Comparison of ENCODE assay signal across 18 cellular contexts in the genomic region with DNA sequence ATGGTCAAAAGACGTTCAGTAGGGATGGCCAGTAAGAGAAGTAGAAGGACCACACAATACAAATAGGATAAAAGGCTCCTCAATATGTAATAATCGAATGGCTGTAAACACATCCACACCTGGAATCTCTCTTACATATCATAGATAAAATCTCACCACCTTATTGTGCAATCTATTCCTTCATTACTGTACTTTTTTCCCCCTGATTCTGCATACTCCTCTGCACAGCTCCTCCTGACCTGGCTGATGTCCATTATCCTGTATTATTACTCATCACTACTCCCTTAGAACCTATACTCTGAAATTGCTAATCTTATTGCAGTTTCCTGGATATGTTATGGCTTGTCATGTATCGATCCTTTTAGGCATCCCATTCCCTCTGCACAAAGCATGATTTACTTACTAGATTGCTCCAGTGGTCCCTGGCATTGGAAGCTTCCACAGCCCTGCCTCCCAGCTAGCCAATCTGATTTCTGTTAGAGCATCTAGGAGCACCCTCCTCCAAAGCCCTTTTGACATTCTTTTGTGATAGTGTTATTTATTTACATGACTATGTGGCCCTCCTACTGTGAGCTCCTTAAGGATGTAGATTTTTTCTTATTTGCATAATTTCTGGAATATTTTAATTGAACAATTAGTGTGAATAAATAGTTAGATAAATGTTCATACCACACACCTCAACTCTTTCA. TPM values are rescaled to one million over a fixed set of nuclear protein-coding genes. Genes with fewer than 3 reads are reported as not detected.
A peak's percentile ranks its signal among the peaks of the same experiment; 100 is the strongest.
DNase-seq lines count a peak whose midpoint lies in the region; ATAC-seq and TF ChIP-seq lines count a peak whose summit lies in the region.
"Had no signal": no experiment of that assay in that cellular context is flagged by ENCODE, and none has a peak within 500 bp of the region (broad histone marks: within the 10 kb centered on the region; RNA-seq: fewer than 3 reads in every experiment).

No MANE protein-coding gene starts in this region.

- H3K4me3 ChIP-seq in RWPE2 (ENCODE audit: severe bottlenecking) (no peak overlapping the region), skin epidermis (no peak overlapping the region)
- H3K4me3 ChIP-seq: gastroesophageal sphincter, left ventricle myocardium inferior, right atrium auricular region had no signal

- peak overlapping the region; percentile 75 for H3K27ac ChIP-seq in RWPE2 (ENCODE audit: poor library complexity, severe bottlenecking)
- H3K27ac ChIP-seq in foreskin keratinocyte, result no peak overlapping the region
- H3K27ac ChIP-seq in skin epidermis, result peak overlapping the region in 11 of 21 experiments; percentile 10 to 70 (median 43)
- H3K27ac ChIP-seq: gastroesophageal sphincter, left ventricle myocardium inferior, neutrophil, right atrium auricular region had no signal

- intact Hi-C loops in activated naive CD4-positive, alpha-beta T cell treated with anti-CD3 and anti-CD28 coated beads for 36 hours (cut with micrococcal nuclease), result no loop called here

- H3K4me1 Mint-ChIP-seq in activated naive CD4-positive, alpha-beta T cell treated with anti-CD3 and anti-CD28 coated beads for 36 hours (ENCODE audit: low read depth), result no peaks in the 10 kb centered on the region
- H3K4me1 Mint-ChIP-seq: brain had no signal

- H3K9me3 ChIP-seq in RWPE2 (ENCODE audit: severe bottlenecking), result no peaks in the 10 kb centered on the region
- H3K9me3 ChIP-seq: gastroesophageal sphincter, left ventricle myocardium inferior, neutrophil, right atrium auricular region had no signal

- peak; percentile 88 for ATAC-seq in RWPE2 (ENCODE audit: low read depth)
- peak; percentile 67 for ATAC-seq in foreskin keratinocyte
- ATAC-seq: gastroesophageal sphincter had no signal

- no peak overlapping the region for H3K27ac Mint-ChIP-seq in activated naive CD4-positive, alpha-beta T cell treated with anti-CD3 and anti-CD28 coated beads for 36 hours
- H3K27ac Mint-ChIP-seq: activated naive CD8-positive, alpha-beta T cell; activated T-helper 1 cell treated with anti-CD3 and anti-CD28 coated beads, Interleukin-12 subunit alpha, Interleukin-12 subunit beta, Interleukin-2, Interleukin-4 antibody, amounts not matched to agents 30 ng/mL and 10 ng/mL and 1 ng/mL, durations not matched to agents 14 hours and 24 hours and 36 hours; brain; dendritic cell treated with granulocyte-macrophage colony-stimulating factor and Interleukin-4, amounts not matched to agents 40 ng/mL and 50 ng/mL, for 4 days had no signal

- H3K27me3 ChIP-seq in RWPE2 (ENCODE audit: insufficient read depth, poor library complexity, severe bottlenecking), result no peaks in the 10 kb centered on the region
- H3K27me3 ChIP-seq in foreskin keratinocyte, result no peaks in the 10 kb centered on the region
- H3K27me3 ChIP-seq: gastroesophageal sphincter, right atrium auricular region had no signal

- H3K9me3 Mint-ChIP-seq in activated naive CD4-positive, alpha-beta T cell treated with anti-CD3 and anti-CD28 coated beads for 36 hours, result peaks cover under 1% of the 10 kb centered on the region
- H3K9me3 Mint-ChIP-seq: activated T-helper 1 cell treated with anti-CD3 and anti-CD28 coated beads, Interleukin-12 subunit alpha, Interleukin-12 subunit beta, Interleukin-2, Interleukin-4 antibody, amounts not matched to agents 30 ng/mL and 10 ng/mL and 1 ng/mL, durations not matched to agents 14 hours and 24 hours and 36 hours; dendritic cell treated with granulocyte-macrophage colony-stimulating factor and Interleukin-4, amounts not matched to agents 40 ng/mL and 50 ng/mL, for 4 days had no signal

- TF ChIP-seq CTCF in RWPE2 (IDR thresholded peaks at IDR 0.05; ENCODE audit: poor library complexity, severe bottlenecking) (no peak), foreskin keratinocyte (conservative IDR thresholded peaks at IDR 0.05) (no peak)

- H3K27me3 Mint-ChIP-seq in activated naive CD4-positive, alpha-beta T cell treated with anti-CD3 and anti-CD28 coated beads for 36 hours (ENCODE audit: low read depth), result no peaks in the 10 kb centered on the region

- CTCF ChIA-PET in activated naive CD4-positive, alpha-beta T cell treated with anti-CD3 and anti-CD28 coated beads for 36 hours (lab: Charles Lee), result interaction anchor here (0.6 to 2.1 kb wide), 2 partner anchors 12 to 449 kb away, joined by 3 to 12 read pairs; no protein-coding TSS in a partner anchor

- H3K36me3 ChIP-seq in RWPE2 (ENCODE audit: low read depth), result no peaks in the 10 kb centered on the region
- H3K36me3 ChIP-seq: gastroesophageal sphincter, left ventricle myocardium inferior, neutrophil, right atrium auricular region had no signal

- no peaks in the 10 kb centered on the region for H3K36me3 Mint-ChIP-seq in activated naive CD4-positive, alpha-beta T cell treated with anti-CD3 and anti-CD28 coated beads for 36 hours (ENCODE audit: low read depth)
- H3K36me3 Mint-ChIP-seq: activated naive CD8-positive, alpha-beta T cell; brain had no signal

- peak; percentile 7 for DNase-seq in HT-29 (ENCODE audit: low spot score)
- no peak for DNase-seq in RWPE2 (ENCODE audit: low spot score)
- DNase-seq in foreskin keratinocyte, result peak in 1 of 2 donors; percentile 74
- no peak for DNase-seq in islet precursor cell
- no peak for DNase-seq in activated naive CD4-positive, alpha-beta T cell treated with anti-CD3 and anti-CD28 coated beads for 36 hours
- no peak for DNase-seq in DMS79 (lab: John Stamatoyannopoulos, UW)
- DNase-seq: activated CD4-positive, CD25-positive, alpha-beta regulatory T cell treated with anti-CD3 and anti-CD28 coated beads, Interleukin-2, amount 50 U/mL, for 72 hours; left ventricle myocardium inferior; NCI-H1436; T1000 had no signal

- peaks cover 21% of the 10 kb centered on the region for H3K4me1 ChIP-seq in RWPE2 (ENCODE audit: insufficient read depth, poor library complexity, severe bottlenecking)
- peaks cover 36% of the 10 kb centered on the region for H3K4me1 ChIP-seq in foreskin keratinocyte
- H3K4me1 ChIP-seq: gastroesophageal sphincter, left ventricle myocardium inferior, right atrium auricular region had no signal

- no peak overlapping the region for H3K4me3 Mint-ChIP-seq in activated naive CD4-positive, alpha-beta T cell treated with anti-CD3 and anti-CD28 coated beads for 36 hours
- H3K4me3 Mint-ChIP-seq: activated naive CD8-positive, alpha-beta T cell; activated T-helper 1 cell treated with anti-CD3 and anti-CD28 coated beads, Interleukin-12 subunit alpha, Interleukin-12 subunit beta, Interleukin-2, Interleukin-4 antibody, amounts not matched to agents 30 ng/mL and 10 ng/mL and 1 ng/mL, durations not matched to agents 14 hours and 24 hours and 36 hours; brain; dendritic cell treated with granulocyte-macrophage colony-stimulating factor and Interleukin-4, amounts not matched to agents 40 ng/mL and 50 ng/mL, for 4 days had no signal

RNA-seq across cellular contexts. Expression of a gene that starts 24.2 kb away (rescaled TPM):
- total RNA-seq in HT-29 (2014; rRNA removed; shearing (Covaris generic)), result 59.1 and 60.3 TPM in 2 replicates
- total RNA-seq in foreskin keratinocyte, result 104 and 195 TPM in 2 replicates
- 121 and 247 TPM in 2 replicates for polyA plus RNA-seq in foreskin keratinocyte
- 100 to 1,000 TPM; 422 to 439 TPM for total RNA-seq in activated naive CD4-positive, alpha-beta T cell treated with anti-CD3 and anti-CD28 coated beads for 36 hours

RNA-seq across cellular contexts. Expression of a gene that starts 39.5 kb away (rescaled TPM):
- 1.3 and 1.8 TPM in 2 replicates for total RNA-seq in HT-29 (2014; rRNA removed; shearing (Covaris generic))
- 6.7 and 7.7 TPM in 2 replicates for total RNA-seq in foreskin keratinocyte
- 2.1 TPM in 2 replicates for polyA plus RNA-seq in foreskin keratinocyte
- under 1 TPM; 0.41 to 0.59 TPM for total RNA-seq in activated naive CD4-positive, alpha-beta T cell treated with anti-CD3 and anti-CD28 coated beads for 36 hours
